In genomic region chr7:55078465-55079372, GRCh38 we compare ENCODE assay signal across 15 cellular contexts. TPM values are rescaled to one million over a fixed set of nuclear protein-coding genes. Genes with fewer than 3 reads are reported as not detected.
A peak's percentile ranks its signal among the peaks of the same experiment; 100 is the strongest.
DNase-seq lines count a peak whose midpoint lies in the region; ATAC-seq lines count a peak whose summit lies in the region.
"Had no signal": no experiment of that assay in that cellular context is flagged by ENCODE, and none has a peak within 500 bp of the region (broad histone marks: within the 10 kb centered on the region; RNA-seq: fewer than 3 reads in every experiment).

No MANE protein-coding gene starts in this region.

- H3K4me1 ChIP-seq in esophagus (ENCODE audit: control insufficient read depth in 2 of 2, insufficient read depth in 2 of 2, low read length in 1 of 2): peaks cover 4 to 14% of the 10 kb centered on the region in 2 donors
- H3K4me1 ChIP-seq in mucosa of stomach (ENCODE audit: control insufficient read depth, insufficient read depth, low read length): peaks cover 62% of the 10 kb centered on the region

- intact Hi-C loops in left ventricle myocardium superior (cut with micrococcal nuclease): loop anchor here (10.0 kb wide), 1 partner anchor 66 kb away; no protein-coding TSS in a partner anchor
- intact Hi-C loops in cardiac septum (cut with DNase I): no loop called here

- H3K27ac ChIP-seq in esophagus (ENCODE audit: low read depth in 2 of 2, low read length in 1 of 2): peak overlapping the region; percentile 65 to 69
- H3K27ac ChIP-seq: heart right ventricle had no signal

- H3K4me3 Mint-ChIP-seq in stimulated activated naive B cell treated with anti-CD40 and anti-IgM and Interleukin-4, amounts not matched to agents 10 μg/mL and 1 μg/mL and 100 μg/mL, for 72 hours: no peak overlapping the region
- H3K4me3 Mint-ChIP-seq: naive B cell had no signal

- H3K36me3 ChIP-seq in esophagus (ENCODE audit: control insufficient read depth in 2 of 2, insufficient read depth in 2 of 2, low read length in 1 of 2) (peaks cover 0 to 4% of the 10 kb centered on the region in 2 donors), mucosa of stomach (ENCODE audit: control insufficient read depth, insufficient read depth, low read length) (no peaks in the 10 kb centered on the region)

- peaks cover 42 to 44% of the 10 kb centered on the region in 2 donors for H3K27me3 Mint-ChIP-seq in stimulated activated naive B cell treated with anti-CD40 and anti-IgM and Interleukin-4, amounts not matched to agents 10 μg/mL and 1 μg/mL and 100 μg/mL, for 72 hours

- ATAC-seq in left ventricle myocardium superior: no peak
- no peak for ATAC-seq in HG02798 (IDR thresholded peaks at IDR 0.05; ENCODE audit: poor library complexity, unreplicated experiment)
- ATAC-seq in HG03565 (IDR thresholded peaks at IDR 0.05; ENCODE audit: unreplicated experiment): no peak
- no peak for ATAC-seq in stimulated activated naive B cell treated with anti-CD40 and anti-IgM and Interleukin-4, amounts not matched to agents 10 μg/mL and 1 μg/mL and 100 μg/mL, for 72 hours (replicated peaks)

- 61 to 68% methylated on average over 42 of the region's 42 CpGs for WGBS in esophagus, 2 donors

- no peak overlapping the region for H3K4me3 ChIP-seq in esophagus (ENCODE audit: low read depth in 1 of 2, low read length in 2 of 2)
- no peak overlapping the region for H3K4me3 ChIP-seq in mucosa of stomach (ENCODE audit: low read length)
- H3K4me3 ChIP-seq: heart right ventricle had no signal

- H3K27me3 ChIP-seq in esophagus (ENCODE audit: control insufficient read depth in 1 of 2, insufficient read depth in 2 of 2, low read length in 2 of 2): no peaks in the 10 kb centered on the region
- no peaks in the 10 kb centered on the region for H3K27me3 ChIP-seq in mucosa of stomach (ENCODE audit: control insufficient read depth, insufficient read depth, low read length)
- H3K27me3 ChIP-seq: heart right ventricle had no signal

- peaks cover 5 to 11% of the 10 kb centered on the region in 2 donors for H3K4me1 Mint-ChIP-seq in stimulated activated naive B cell treated with anti-CD40 and anti-IgM and Interleukin-4, amounts not matched to agents 10 μg/mL and 1 μg/mL and 100 μg/mL, for 72 hours

- peaks cover 0 to 8% of the 10 kb centered on the region in 2 donors for H3K9me3 Mint-ChIP-seq in stimulated activated naive B cell treated with anti-CD40 and anti-IgM and Interleukin-4, amounts not matched to agents 10 μg/mL and 1 μg/mL and 100 μg/mL, for 72 hours

- H3K9ac ChIP-seq in mucosa of stomach (ENCODE audit: low read length): peak overlapping the region; percentile 61

- H3K9me3 ChIP-seq in esophagus (ENCODE audit: control insufficient read depth in 2 of 2, insufficient read depth in 1 of 2, low read depth in 1 of 2, low read length in 1 of 2) (no peaks in the 10 kb centered on the region), mucosa of stomach (ENCODE audit: control insufficient read depth, low read length) (no peaks in the 10 kb centered on the region)
- H3K9me3 ChIP-seq: heart right ventricle had no signal

- peaks cover 0 to 3% of the 10 kb centered on the region in 2 donors for H3K36me3 Mint-ChIP-seq in stimulated activated naive B cell treated with anti-CD40 and anti-IgM and Interleukin-4, amounts not matched to agents 10 μg/mL and 1 μg/mL and 100 μg/mL, for 72 hours
- H3K36me3 Mint-ChIP-seq: naive B cell had no signal

- DNase-seq in left ventricle myocardium superior: peak; percentile 42
- no peak for DNase-seq in cardiac septum (ENCODE audit: low spot score)
- no peak for DNase-seq in cerebellar cortex (ENCODE audit: low spot score)
- no peak for DNase-seq in stimulated activated naive B cell treated with anti-CD40 and anti-IgM and Interleukin-4, amounts not matched to agents 10 μg/mL and 1 μg/mL and 100 μg/mL, for 72 hours
- DNase-seq: activated CD8-positive, alpha-beta memory T cell treated with anti-CD3 and anti-CD28 coated beads, Interleukin-2, amount 50 U/mL, for 4 hours; DND-41; effector CD4-positive, alpha-beta T cell; heart right ventricle; naive B cell; NCI-H1436; stimulated activated naive CD4-positive, alpha-beta T cell had no signal

- H3K27ac Mint-ChIP-seq in stimulated activated naive B cell treated with anti-CD40 and anti-IgM and Interleukin-4, amounts not matched to agents 10 μg/mL and 1 μg/mL and 100 μg/mL, for 72 hours: no peak overlapping the region

RNA-seq across cellular contexts. Expression of gene EGFR, which starts 59.9 kb away (rescaled TPM):
- 11.2 TPM for total RNA-seq in left ventricle myocardium superior
- total RNA-seq in cardiac septum: 7.6 TPM
- polyA plus RNA-seq in esophagus: 10 to 100 TPM; 12.8 to 16.1 TPM
